Comparison of ENCODE assay signal across 12 cellular contexts in the genomic region with DNA sequence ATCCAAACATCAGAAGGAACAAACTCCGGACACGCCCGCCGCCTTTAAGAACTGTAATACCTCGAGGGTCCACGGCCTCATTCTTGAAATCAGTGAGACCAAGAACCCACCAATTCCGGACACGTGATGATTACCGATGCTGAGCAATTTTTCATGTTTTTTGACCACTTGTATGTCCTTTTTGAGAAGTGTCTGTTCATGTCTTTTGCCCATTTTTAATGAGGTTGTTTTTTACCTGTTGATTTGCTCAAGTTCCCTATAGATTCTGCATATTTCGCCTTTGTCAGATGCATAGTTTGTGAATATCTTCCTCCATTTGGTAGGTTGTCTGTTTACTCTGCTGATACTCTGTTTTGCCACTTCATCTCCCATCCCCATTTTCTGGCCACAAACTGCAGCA.
DNase-seq lines count a peak whose midpoint lies in the region; ATAC-seq and TF ChIP-seq lines count a peak whose summit lies in the region.
"Had no signal": no experiment of that assay in that cellular context is flagged by ENCODE, and none has a peak within 500 bp of the region (broad histone marks: within the 10 kb centered on the region; RNA-seq: fewer than 3 reads in every experiment).

No MANE protein-coding gene starts in this region.

- peaks cover 9% of the 10 kb centered on the region for H3K9me3 Mint-ChIP-seq in progenitor cell of endocrine pancreas (ENCODE audit: low read depth)
- H3K9me3 Mint-ChIP-seq in natural killer cell treated with Interleukin-12 subunit alpha and Interleukin-12 subunit beta and Interleukin-15 and Interleukin-18, amount 100 ng/mL, for 72 hours, result no peaks in the 10 kb centered on the region

- H3K36me3 ChIP-seq in HEK293 (ENCODE audit: control insufficient read depth in 2 of 2, insufficient read depth in 1 of 2, low read length in 2 of 2) (no peaks in the 10 kb centered on the region), iPS DF 6.9 (ENCODE audit: control insufficient read depth, insufficient read depth, low read length) (no peaks in the 10 kb centered on the region), skeletal muscle tissue (ENCODE audit: control insufficient read depth in 3 of 3, insufficient read depth in 3 of 3, low read length in 3 of 3) (no peaks in the 10 kb centered on the region)

- H3K27me3 ChIP-seq in iPS DF 6.9 (ENCODE audit: control insufficient read depth, insufficient read depth, low read length) (no peaks in the 10 kb centered on the region), skeletal muscle tissue (ENCODE audit: control insufficient read depth in 3 of 3, insufficient read depth in 3 of 3, low read length in 3 of 3) (peaks cover 0 to 6% (median 3%) of the 10 kb centered on the region in 3 donors)

- H3K4me1 Mint-ChIP-seq in progenitor cell of endocrine pancreas (ENCODE audit: low read depth), result peaks cover 19% of the 10 kb centered on the region
- H3K4me1 Mint-ChIP-seq in natural killer cell treated with Interleukin-12 subunit alpha and Interleukin-12 subunit beta and Interleukin-15 and Interleukin-18, amount 100 ng/mL, for 72 hours (ENCODE audit: low read depth in 2 of 2), result peaks cover 4 to 7% of the 10 kb centered on the region in 2 donors

- H3K9ac ChIP-seq in skeletal muscle tissue (ENCODE audit: low read depth in 1 of 3, low read length in 3 of 3), result peak overlapping the region in 1 of 3 donors; percentile 70

- TF ChIP-seq CTCF in HEK293 (tag by site-specific recombination; IDR thresholded peaks at IDR 0.05), result no peak
- TF ChIP-seq CTCF in RWPE1 (conservative IDR thresholded peaks at IDR 0.05; ENCODE audit: low read depth), result no peak
- no peak for TF ChIP-seq CTCF in progenitor cell of endocrine pancreas (IDR thresholded peaks at IDR 0.05; ENCODE audit: unreplicated experiment)

- no CpG with 5 or more reads among the region's 10 CpGs for WGBS in iPS DF 6.9 (ENCODE audit: insufficient coverage, insufficient read length)

- H3K36me3 Mint-ChIP-seq in progenitor cell of endocrine pancreas (ENCODE audit: insufficient read depth), result peaks cover 8% of the 10 kb centered on the region
- H3K36me3 Mint-ChIP-seq in natural killer cell treated with Interleukin-12 subunit alpha and Interleukin-12 subunit beta and Interleukin-15 and Interleukin-18, amount 100 ng/mL, for 72 hours, result no peaks in the 10 kb centered on the region

- ATAC-seq in GM21737 (IDR thresholded peaks at IDR 0.05; ENCODE audit: unreplicated experiment), result no peak
- ATAC-seq in natural killer cell treated with Interleukin-12 subunit alpha and Interleukin-12 subunit beta and Interleukin-15 and Interleukin-18, amount 100 ng/mL, for 72 hours, result no peak

- H3K27ac ChIP-seq in HEK293 (ENCODE audit: extremely low read depth, low read depth, low read length), result peak overlapping the region; percentile 88
- H3K27ac ChIP-seq in RWPE1, result peak overlapping the region; percentile 86
- H3K27ac ChIP-seq in iPS DF 6.9 (ENCODE audit: low read length), result peak overlapping the region; percentile 97
- H3K27ac ChIP-seq in skeletal muscle tissue (ENCODE audit: low read depth, low read length), result peak overlapping the region; percentile 76

- H3K27me3 Mint-ChIP-seq in progenitor cell of endocrine pancreas, result no peaks in the 10 kb centered on the region
- peaks cover 6 to 13% of the 10 kb centered on the region in 2 donors for H3K27me3 Mint-ChIP-seq in natural killer cell treated with Interleukin-12 subunit alpha and Interleukin-12 subunit beta and Interleukin-15 and Interleukin-18, amount 100 ng/mL, for 72 hours

- H3K27ac Mint-ChIP-seq in progenitor cell of endocrine pancreas, result no peak overlapping the region
- no peak overlapping the region for H3K27ac Mint-ChIP-seq in natural killer cell treated with Interleukin-12 subunit alpha and Interleukin-12 subunit beta and Interleukin-15 and Interleukin-18, amount 100 ng/mL, for 72 hours

- no peak for DNase-seq in RWPE1 (ENCODE audit: low spot score)
- DNase-seq in iPS DF 6.9 (ENCODE audit: low read depth, low spot score), result no peak
- DNase-seq in progenitor cell of endocrine pancreas (ENCODE audit: low spot score, unreplicated experiment), result no peak
- DNase-seq in natural killer cell treated with Interleukin-12 subunit alpha and Interleukin-12 subunit beta and Interleukin-15 and Interleukin-18, amount 100 ng/mL, for 72 hours (ENCODE audit: low spot score), result no peak
- DNase-seq: activated CD4-positive, CD25-positive, alpha-beta regulatory T cell treated with anti-CD3 and anti-CD28 coated beads, Interleukin-2, amount 50 U/mL, for 72 hours; NCI-H1092; NCI-H345; Right ventricle myocardium superior; stimulated activated CD8-positive, alpha-beta memory T cell treated with anti-CD3 and anti-CD28 coated beads, Interleukin-4, amount 100 ng/mL, for 48 hours had no signal

- POLR2A ChIA-PET in HEK293 (lab: Yijun Ruan, JAX) (no interaction called here), RWPE1 (lab: Yijun Ruan, JAX; ENCODE audit: low non-redundant PET) (interaction anchor here (0.5 kb wide), 1 partner anchor 150 kb away, joined by 4 read pairs; a partner anchor contains a TSS)

- H3K4me1 ChIP-seq in HEK293 (ENCODE audit: control insufficient read depth, insufficient read depth, low read length) (peaks cover 12% of the 10 kb centered on the region), iPS DF 6.9 (ENCODE audit: control insufficient read depth, insufficient read depth, low read length) (peaks cover 4% of the 10 kb centered on the region; the same call in 1 of the 2 replicates), skeletal muscle tissue (ENCODE audit: control insufficient read depth in 3 of 3, insufficient read depth in 3 of 3, low read length in 3 of 3) (peaks cover 14 to 22% (median 15%) of the 10 kb centered on the region in 3 donors)

- no peaks in the 10 kb centered on the region for H3K9me3 ChIP-seq in HEK293 (ENCODE audit: control insufficient read depth, insufficient read depth, low read depth, low read length)
- no peaks in the 10 kb centered on the region for H3K9me3 ChIP-seq in iPS DF 6.9 (ENCODE audit: control insufficient read depth, insufficient read depth, low read length)
- H3K9me3 ChIP-seq in skeletal muscle tissue (ENCODE audit: control insufficient read depth in 3 of 3, low read length in 3 of 3), result no peaks in the 10 kb centered on the region

- CTCF ChIA-PET in HEK293 (lab: Yijun Ruan, JAX) (no interaction called here), RWPE1 (lab: Yijun Ruan, JAX) (interaction anchor here (0.6 to 0.7 kb wide), 2 partner anchors 138 to 760 kb away, joined by 4 read pairs; no protein-coding TSS in a partner anchor)

- no peak overlapping the region for H3K4me3 ChIP-seq in HEK293 (ENCODE audit: low read depth, low read length)
- no peak overlapping the region for H3K4me3 ChIP-seq in iPS DF 6.9 (ENCODE audit: low read length)
- H3K4me3 ChIP-seq in skeletal muscle tissue (ENCODE audit: low read length in 3 of 3), result peak overlapping the region in 1 of 3 donors; percentile 25

- no peak overlapping the region for H3K4me3 Mint-ChIP-seq in progenitor cell of endocrine pancreas (ENCODE audit: low read depth)
- H3K4me3 Mint-ChIP-seq in natural killer cell treated with Interleukin-12 subunit alpha and Interleukin-12 subunit beta and Interleukin-15 and Interleukin-18, amount 100 ng/mL, for 72 hours, result no peak overlapping the region

TF ChIP-seq in HEK293, 187 proteins besides CTCF, POLR2A, EP300 and RAD21:
- TF ChIP-seq ZNF701 (tag by site-specific recombination; IDR thresholded peaks at IDR 0.05), result no peak
- TF ChIP-seq SCRT2 (tag by site-specific recombination; IDR thresholded peaks at IDR 0.05), result peak; percentile 66
- no peak for TF ChIP-seq ZNF19 (tag by site-specific recombination; IDR thresholded peaks at IDR 0.05; ENCODE audit: low read depth)
- TF ChIP-seq SALL2 (tag by site-specific recombination; IDR thresholded peaks at IDR 0.05; ENCODE audit: borderline replicate concordance), result no peak
- TF ChIP-seq ZNF670 (tag by site-specific recombination; IDR thresholded peaks at IDR 0.05; ENCODE audit: low read depth), result no peak
- peak; percentile 91 for TF ChIP-seq SETDB1 (IDR thresholded peaks at IDR 0.05; ENCODE audit: insufficient read length, low read length)
